In the genomic region with DNA sequence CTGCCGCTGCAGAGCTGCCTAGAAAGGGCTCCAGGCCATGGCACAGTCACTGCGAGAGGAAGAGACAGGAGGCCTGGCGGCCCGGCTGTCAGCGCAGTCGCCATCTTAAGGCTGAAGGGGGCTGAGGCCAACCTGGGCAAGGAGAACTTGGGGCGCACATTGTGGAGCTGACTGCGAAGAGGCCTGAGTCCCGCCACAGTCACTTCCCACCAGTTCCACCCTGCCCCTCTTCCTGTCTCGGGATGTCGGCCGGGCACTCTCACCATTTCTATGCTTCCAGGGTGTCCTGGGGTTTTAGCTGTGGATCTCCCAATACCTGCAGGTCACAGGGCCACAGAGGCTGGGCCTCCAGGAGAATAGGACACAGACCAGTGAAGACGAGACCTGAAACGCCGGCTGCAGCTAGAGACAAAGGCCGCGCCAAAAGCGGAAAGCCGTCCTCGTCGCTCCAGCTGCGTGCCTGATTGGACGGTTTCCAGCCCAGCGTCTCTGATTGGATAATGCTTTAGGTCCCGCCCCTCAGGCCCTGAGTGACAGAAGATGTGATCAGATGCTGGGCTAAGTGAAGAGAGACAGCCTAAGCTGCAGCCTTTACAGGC, we compare ENCODE assay signal across 8 cellular contexts.
DNase-seq lines count a peak whose midpoint lies in the region; ATAC-seq lines count a peak whose summit lies in the region.

No MANE protein-coding gene starts in this region.

- no peaks in the 10 kb centered on the region for H3K4me1 ChIP-seq in endocrine pancreas (ENCODE audit: control insufficient read depth, insufficient read depth, low read length)

- no peak overlapping the region for H3K9ac ChIP-seq in endocrine pancreas (ENCODE audit: control insufficient read depth, insufficient read depth, low read length)

- ATAC-seq in GM21723 (IDR thresholded peaks at IDR 0.05; ENCODE audit: unreplicated experiment) = no peak

- H3K4me3 ChIP-seq in endocrine pancreas (ENCODE audit: control insufficient read depth, insufficient read depth, low read length) = peak overlapping the region; percentile 27

- no peaks in the 10 kb centered on the region for H3K36me3 ChIP-seq in endocrine pancreas (ENCODE audit: control insufficient read depth, insufficient read depth, low read length)

- no peaks in the 10 kb centered on the region for H3K27me3 ChIP-seq in endocrine pancreas (ENCODE audit: control insufficient read depth, insufficient read depth, low read length)

- H3K9me3 ChIP-seq in endocrine pancreas (ENCODE audit: control insufficient read depth, low read length) = no peaks in the 10 kb centered on the region

- peak; percentile 80 for DNase-seq in DMS 273 treated with DMSO at 0.1 percent for 48 hours (lab: John Stamatoyannopoulos, UW)
- peak; percentile 65 for DNase-seq in HCEC 1CT
- DNase-seq in NCI-H2196 (lab: John Stamatoyannopoulos, UW; ENCODE audit: unreplicated experiment) = peak; percentile 85
- peak; percentile 59 to 71 (median 66) for DNase-seq in activated CD8-positive, alpha-beta memory T cell treated with anti-CD3 and anti-CD28 coated beads for 48 hours (ENCODE audit: low read depth in 2 of 3, low spot score in 2 of 3)
- DNase-seq in mesenteric fat pad (ENCODE audit: low spot score) = peak; percentile 92
- DNase-seq in stimulated activated CD4-positive, alpha-beta T cell treated with anti-CD3 and anti-CD28 coated beads, TNF-alpha, amount 100 ng/mL, for 48 hours (ENCODE audit: low read depth in 3 of 3) = peak; percentile 73 to 87 (median 86)
